Comparison of ENCODE assay signal across 1 cellular context in the genomic region with DNA sequence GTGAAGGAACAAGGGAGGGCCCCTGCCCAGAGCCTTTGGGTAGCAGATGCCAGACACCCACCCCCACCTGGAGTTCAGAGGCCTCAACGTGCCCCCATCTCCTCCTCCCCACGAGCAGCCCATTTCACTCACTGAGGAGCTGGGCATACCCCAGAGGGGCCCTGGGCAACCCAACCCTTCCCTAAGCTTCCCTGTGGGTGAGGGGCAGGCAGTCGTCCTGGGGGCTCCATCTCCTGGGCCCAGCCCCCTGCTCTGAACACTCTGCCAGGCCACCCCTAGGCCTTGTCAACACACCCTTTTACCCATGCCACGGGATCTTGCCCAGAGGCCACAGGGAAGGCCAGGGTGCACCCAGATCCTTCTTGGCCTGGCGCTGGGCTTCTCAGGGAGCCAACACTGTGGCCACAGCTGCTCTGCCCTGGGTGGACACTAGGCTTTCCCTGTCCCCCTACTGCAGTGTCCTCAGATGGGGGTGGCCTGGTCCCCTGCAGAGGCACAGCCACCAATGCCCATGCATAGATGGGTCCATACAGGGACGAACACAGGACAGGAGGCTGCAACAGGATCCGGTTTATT.
TF ChIP-seq lines count a peak whose summit lies in the region.

No MANE protein-coding gene starts in this region.

TF ChIP-seq in K562, 482 proteins besides CTCF, POLR2A, EP300 and RAD21:
- TF ChIP-seq, protein P1, sequence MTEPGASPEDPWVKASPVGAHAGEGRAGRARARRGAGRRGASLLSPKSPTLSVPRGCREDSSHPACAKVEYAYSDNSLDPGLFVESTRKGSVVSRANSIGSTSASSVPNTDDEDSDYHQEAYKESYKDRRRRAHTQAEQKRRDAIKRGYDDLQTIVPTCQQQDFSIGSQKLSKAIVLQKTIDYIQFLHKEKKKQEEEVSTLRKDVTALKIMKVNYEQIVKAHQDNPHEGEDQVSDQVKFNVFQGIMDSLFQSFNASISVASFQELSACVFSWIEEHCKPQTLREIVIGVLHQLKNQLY (CRISPR knock-in tag; conservative IDR thresholded peaks at IDR 0.05) = peak in 1 of 2 experiments; percentile 91; a peak in 1 of 4 replicates
- TF ChIP-seq PHF21A (IDR thresholded peaks at IDR 0.05; ENCODE audit: borderline replicate concordance, low read depth) (no peak), SRSF1 (IDR thresholded peaks at IDR 0.05; ENCODE audit: low read depth, low read length) (no peak), PHF8 (IDR thresholded peaks at IDR 0.05; ENCODE audit: borderline replicate concordance, low read length) (peak; percentile 29; the same call in 1 of the 2 replicates), EGR1 (conservative IDR thresholded peaks at IDR 0.05) (no peak), TRIM24 (IDR thresholded peaks at IDR 0.05) (no peak), ZNF695 (CRISPR knock-in tag; IDR thresholded peaks at IDR 0.05) (0 out of 2 replicates have a peak, but pooled peaks have one; percentile 23), ZC3H4 (CRISPR knock-in tag; IDR thresholded peaks at IDR 0.05; ENCODE audit: borderline replicate concordance) (no peak), ZKSCAN3 (CRISPR knock-in tag; IDR thresholded peaks at IDR 0.05) (no peak), ZNF23 (CRISPR knock-in tag; IDR thresholded peaks at IDR 0.05) (no peak), SIRT6 (IDR thresholded peaks at IDR 0.05; ENCODE audit: low read depth, low read length) (peak; percentile 89), ELF4 (CRISPR knock-in tag; IDR thresholded peaks at IDR 0.05) (0 out of 2 replicates have a peak, but pooled peaks have one; percentile 4), HDAC6 (IDR thresholded peaks at IDR 0.05; ENCODE audit: low read depth, low read length) (0 out of 2 replicates have a peak, but pooled peaks have one; percentile 57), LEF1 (IDR thresholded peaks at IDR 0.05) (no peak), SAP30 (IDR thresholded peaks at IDR 0.05; ENCODE audit: borderline replicate concordance, insufficient read depth, low read depth, low read length, poor library complexity, severe bottlenecking) (peak; percentile 47), SETDB1 (IDR thresholded peaks at IDR 0.05; ENCODE audit: low read length) (peak; percentile 40), ATF1 (CRISPR knock-in tag; IDR thresholded peaks at IDR 0.05) (no peak), ATF1 (tag; IDR thresholded peaks at IDR 0.05) (no peak), TCF3 (CRISPR knock-in tag; IDR thresholded peaks at IDR 0.05) (no peak), ZNF174 (CRISPR knock-in tag; IDR thresholded peaks at IDR 0.05) (no peak), ETV5 (CRISPR knock-in tag; IDR thresholded peaks at IDR 0.05; ENCODE audit: low read depth) (no peak), SPI1 (IDR thresholded peaks at IDR 0.05; ENCODE audit: borderline replicate concordance, low read depth, low read length) (no peak), ZFPM2 (CRISPR knock-in tag; IDR thresholded peaks at IDR 0.05) (no peak), ZNF445 (CRISPR knock-in tag; IDR thresholded peaks at IDR 0.05; ENCODE audit: low read depth) (peak; percentile 23; the same call in 1 of the 2 replicates), ZNF830 (CRISPR knock-in tag; IDR thresholded peaks at IDR 0.05) (no peak), ZNF239 (CRISPR knock-in tag; IDR thresholded peaks at IDR 0.05) (no peak), SMAD1 (IDR thresholded peaks at IDR 0.05; ENCODE audit: low read depth, low read length, partially characterized antibody) (no peak), EP400 (IDR thresholded peaks at IDR 0.05) (no peak), DACH1 (IDR thresholded peaks at IDR 0.05; ENCODE audit: partially characterized antibody) (no peak), NFIX (CRISPR knock-in tag; IDR thresholded peaks at IDR 0.05; ENCODE audit: low read depth) (no peak), JUNB (CRISPR knock-in tag; conservative IDR thresholded peaks at IDR 0.05) (no peak), POLR2AphosphoS2 (IDR thresholded peaks at IDR 0.05; ENCODE audit: low read length) (peak; percentile 84), ZSCAN32 (CRISPR knock-in tag; IDR thresholded peaks at IDR 0.05) (no peak), NR4A1 (CRISPR knock-in tag; IDR thresholded peaks at IDR 0.05) (no peak), NR4A1 (tag; IDR thresholded peaks at IDR 0.05) (no peak), ZNF561 (CRISPR knock-in tag; conservative IDR thresholded peaks at IDR 0.05) (no peak), ZNF507 (tag; conservative IDR thresholded peaks at IDR 0.05) (no peak), MYC (IDR thresholded peaks at IDR 0.05; ENCODE audit: low read depth, low read length) (0 out of 2 replicates have a peak, but pooled peaks have one; percentile 1), MYC (CRISPR knock-in tag; IDR thresholded peaks at IDR 0.05; ENCODE audit: borderline replicate concordance, low read depth) (no peak), SP2 (IDR thresholded peaks at IDR 0.05; ENCODE audit: extremely low read depth, low read depth, low read length, poor library complexity, severe bottlenecking) (no peak), RBM17 (IDR thresholded peaks at IDR 0.05; ENCODE audit: borderline replicate concordance, low read depth, low read length) (no peak)
- TF ChIP-seq, protein P2, sequence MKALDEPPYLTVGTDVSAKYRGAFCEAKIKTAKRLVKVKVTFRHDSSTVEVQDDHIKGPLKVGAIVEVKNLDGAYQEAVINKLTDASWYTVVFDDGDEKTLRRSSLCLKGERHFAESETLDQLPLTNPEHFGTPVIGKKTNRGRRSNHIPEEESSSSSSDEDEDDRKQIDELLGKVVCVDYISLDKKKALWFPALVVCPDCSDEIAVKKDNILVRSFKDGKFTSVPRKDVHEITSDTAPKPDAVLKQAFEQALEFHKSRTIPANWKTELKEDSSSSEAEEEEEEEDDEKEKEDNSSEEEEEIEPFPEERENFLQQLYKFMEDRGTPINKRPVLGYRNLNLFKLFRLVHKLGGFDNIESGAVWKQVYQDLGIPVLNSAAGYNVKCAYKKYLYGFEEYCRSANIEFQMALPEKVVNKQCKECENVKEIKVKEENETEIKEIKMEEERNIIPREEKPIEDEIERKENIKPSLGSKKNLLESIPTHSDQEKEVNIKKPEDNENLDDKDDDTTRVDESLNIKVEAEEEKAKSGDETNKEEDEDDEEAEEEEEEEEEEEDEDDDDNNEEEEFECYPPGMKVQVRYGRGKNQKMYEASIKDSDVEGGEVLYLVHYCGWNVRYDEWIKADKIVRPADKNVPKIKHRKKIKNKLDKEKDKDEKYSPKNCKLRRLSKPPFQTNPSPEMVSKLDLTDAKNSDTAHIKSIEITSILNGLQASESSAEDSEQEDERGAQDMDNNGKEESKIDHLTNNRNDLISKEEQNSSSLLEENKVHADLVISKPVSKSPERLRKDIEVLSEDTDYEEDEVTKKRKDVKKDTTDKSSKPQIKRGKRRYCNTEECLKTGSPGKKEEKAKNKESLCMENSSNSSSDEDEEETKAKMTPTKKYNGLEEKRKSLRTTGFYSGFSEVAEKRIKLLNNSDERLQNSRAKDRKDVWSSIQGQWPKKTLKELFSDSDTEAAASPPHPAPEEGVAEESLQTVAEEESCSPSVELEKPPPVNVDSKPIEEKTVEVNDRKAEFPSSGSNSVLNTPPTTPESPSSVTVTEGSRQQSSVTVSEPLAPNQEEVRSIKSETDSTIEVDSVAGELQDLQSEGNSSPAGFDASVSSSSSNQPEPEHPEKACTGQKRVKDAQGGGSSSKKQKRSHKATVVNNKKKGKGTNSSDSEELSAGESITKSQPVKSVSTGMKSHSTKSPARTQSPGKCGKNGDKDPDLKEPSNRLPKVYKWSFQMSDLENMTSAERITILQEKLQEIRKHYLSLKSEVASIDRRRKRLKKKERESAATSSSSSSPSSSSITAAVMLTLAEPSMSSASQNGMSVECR (CRISPR knock-in tag; IDR thresholded peaks at IDR 0.05) = no peak
- TF ChIP-seq, protein P3, sequence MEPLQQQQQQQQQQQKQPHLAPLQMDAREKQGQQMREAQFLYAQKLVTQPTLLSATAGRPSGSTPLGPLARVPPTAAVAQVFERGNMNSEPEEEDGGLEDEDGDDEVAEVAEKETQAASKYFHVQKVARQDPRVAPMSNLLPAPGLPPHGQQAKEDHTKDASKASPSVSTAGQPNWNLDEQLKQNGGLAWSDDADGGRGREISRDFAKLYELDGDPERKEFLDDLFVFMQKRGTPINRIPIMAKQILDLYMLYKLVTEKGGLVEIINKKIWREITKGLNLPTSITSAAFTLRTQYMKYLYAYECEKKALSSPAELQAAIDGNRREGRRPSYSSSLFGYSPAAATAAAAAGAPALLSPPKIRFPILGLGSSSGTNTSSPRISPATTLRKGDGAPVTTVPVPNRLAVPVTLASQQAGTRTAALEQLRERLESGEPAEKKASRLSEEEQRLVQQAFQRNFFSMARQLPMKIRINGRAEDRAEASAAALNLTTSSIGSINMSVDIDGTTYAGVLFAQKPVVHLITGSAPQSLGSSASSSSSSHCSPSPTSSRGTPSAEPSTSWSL (CRISPR knock-in tag; IDR thresholded peaks at IDR 0.05; ENCODE audit: borderline replicate concordance) = no peak
- TF ChIP-seq, protein P4, sequence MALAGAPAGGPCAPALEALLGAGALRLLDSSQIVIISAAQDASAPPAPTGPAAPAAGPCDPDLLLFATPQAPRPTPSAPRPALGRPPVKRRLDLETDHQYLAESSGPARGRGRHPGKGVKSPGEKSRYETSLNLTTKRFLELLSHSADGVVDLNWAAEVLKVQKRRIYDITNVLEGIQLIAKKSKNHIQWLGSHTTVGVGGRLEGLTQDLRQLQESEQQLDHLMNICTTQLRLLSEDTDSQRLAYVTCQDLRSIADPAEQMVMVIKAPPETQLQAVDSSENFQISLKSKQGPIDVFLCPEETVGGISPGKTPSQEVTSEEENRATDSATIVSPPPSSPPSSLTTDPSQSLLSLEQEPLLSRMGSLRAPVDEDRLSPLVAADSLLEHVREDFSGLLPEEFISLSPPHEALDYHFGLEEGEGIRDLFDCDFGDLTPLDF (CRISPR knock-in tag; IDR thresholded peaks at IDR 0.05) = 0 out of 2 replicates have a peak, but pooled peaks have one; percentile 41
- TF ChIP-seq, protein P5, sequence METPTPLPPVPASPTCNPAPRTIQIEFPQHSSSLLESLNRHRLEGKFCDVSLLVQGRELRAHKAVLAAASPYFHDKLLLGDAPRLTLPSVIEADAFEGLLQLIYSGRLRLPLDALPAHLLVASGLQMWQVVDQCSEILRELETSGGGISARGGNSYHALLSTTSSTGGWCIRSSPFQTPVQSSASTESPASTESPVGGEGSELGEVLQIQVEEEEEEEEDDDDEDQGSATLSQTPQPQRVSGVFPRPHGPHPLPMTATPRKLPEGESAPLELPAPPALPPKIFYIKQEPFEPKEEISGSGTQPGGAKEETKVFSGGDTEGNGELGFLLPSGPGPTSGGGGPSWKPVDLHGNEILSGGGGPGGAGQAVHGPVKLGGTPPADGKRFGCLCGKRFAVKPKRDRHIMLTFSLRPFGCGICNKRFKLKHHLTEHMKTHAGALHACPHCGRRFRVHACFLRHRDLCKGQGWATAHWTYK (CRISPR knock-in tag; IDR thresholded peaks at IDR 0.05) = 0 out of 2 replicates have a peak, but pooled peaks have one; percentile 1
- TF ChIP-seq, protein P6, sequence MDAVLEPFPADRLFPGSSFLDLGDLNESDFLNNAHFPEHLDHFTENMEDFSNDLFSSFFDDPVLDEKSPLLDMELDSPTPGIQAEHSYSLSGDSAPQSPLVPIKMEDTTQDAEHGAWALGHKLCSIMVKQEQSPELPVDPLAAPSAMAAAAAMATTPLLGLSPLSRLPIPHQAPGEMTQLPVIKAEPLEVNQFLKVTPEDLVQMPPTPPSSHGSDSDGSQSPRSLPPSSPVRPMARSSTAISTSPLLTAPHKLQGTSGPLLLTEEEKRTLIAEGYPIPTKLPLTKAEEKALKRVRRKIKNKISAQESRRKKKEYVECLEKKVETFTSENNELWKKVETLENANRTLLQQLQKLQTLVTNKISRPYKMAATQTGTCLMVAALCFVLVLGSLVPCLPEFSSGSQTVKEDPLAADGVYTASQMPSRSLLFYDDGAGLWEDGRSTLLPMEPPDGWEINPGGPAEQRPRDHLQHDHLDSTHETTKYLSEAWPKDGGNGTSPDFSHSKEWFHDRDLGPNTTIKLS (IDR thresholded peaks at IDR 0.05; ENCODE audit: borderline replicate concordance, low read depth) = no peak
- TF ChIP-seq, protein P7, sequence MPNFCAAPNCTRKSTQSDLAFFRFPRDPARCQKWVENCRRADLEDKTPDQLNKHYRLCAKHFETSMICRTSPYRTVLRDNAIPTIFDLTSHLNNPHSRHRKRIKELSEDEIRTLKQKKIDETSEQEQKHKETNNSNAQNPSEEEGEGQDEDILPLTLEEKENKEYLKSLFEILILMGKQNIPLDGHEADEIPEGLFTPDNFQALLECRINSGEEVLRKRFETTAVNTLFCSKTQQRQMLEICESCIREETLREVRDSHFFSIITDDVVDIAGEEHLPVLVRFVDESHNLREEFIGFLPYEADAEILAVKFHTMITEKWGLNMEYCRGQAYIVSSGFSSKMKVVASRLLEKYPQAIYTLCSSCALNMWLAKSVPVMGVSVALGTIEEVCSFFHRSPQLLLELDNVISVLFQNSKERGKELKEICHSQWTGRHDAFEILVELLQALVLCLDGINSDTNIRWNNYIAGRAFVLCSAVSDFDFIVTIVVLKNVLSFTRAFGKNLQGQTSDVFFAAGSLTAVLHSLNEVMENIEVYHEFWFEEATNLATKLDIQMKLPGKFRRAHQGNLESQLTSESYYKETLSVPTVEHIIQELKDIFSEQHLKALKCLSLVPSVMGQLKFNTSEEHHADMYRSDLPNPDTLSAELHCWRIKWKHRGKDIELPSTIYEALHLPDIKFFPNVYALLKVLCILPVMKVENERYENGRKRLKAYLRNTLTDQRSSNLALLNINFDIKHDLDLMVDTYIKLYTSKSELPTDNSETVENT (CRISPR knock-in tag; IDR thresholded peaks at IDR 0.05) = peak; percentile 24; the same call in 1 of the 2 replicates
